8 cellular contexts compared by ENCODE assay signal in the genomic region with DNA sequence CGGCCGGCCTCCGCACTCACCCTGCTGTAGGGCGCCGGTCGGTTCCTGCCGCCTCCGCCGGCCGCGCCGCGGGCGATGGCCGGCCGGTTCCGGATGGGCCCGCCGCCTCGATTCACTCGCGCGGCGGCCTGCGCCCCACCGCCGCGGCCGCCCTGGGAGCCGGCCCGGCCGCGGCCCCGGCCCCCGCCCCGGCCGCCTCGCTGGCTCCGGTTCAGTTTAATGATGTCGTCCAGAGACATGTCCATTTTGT. TPM values are rescaled to one million over a fixed set of nuclear protein-coding genes. Genes with fewer than 3 reads are reported as not detected.
DNase-seq lines count a peak whose midpoint lies in the region; ATAC-seq and TF ChIP-seq lines count a peak whose summit lies in the region.

No MANE protein-coding gene starts in this region.

- H3K36me3 ChIP-seq in H7 (replicated peaks; ENCODE audit: control insufficient read depth, insufficient read depth, low read length) (peaks cover 36% of the 10 kb centered on the region), lower lobe of right lung (peaks cover 69% of the 10 kb centered on the region)

- H3K9me3 ChIP-seq in lower lobe of right lung: no peaks in the 10 kb centered on the region

- H3K27me3 ChIP-seq in H7 (ENCODE audit: control insufficient read depth, insufficient read depth, low read length): no peaks in the 10 kb centered on the region
- no peaks in the 10 kb centered on the region for H3K27me3 ChIP-seq in lower lobe of right lung (ENCODE audit: low read depth)

- peaks cover 27% of the 10 kb centered on the region for H3K4me1 ChIP-seq in lower lobe of right lung

- no peak for TF ChIP-seq CTCF in 22Rv1 (IDR thresholded peaks at IDR 0.05)
- no peak for TF ChIP-seq CTCF in lower lobe of right lung (IDR thresholded peaks at IDR 0.05)

- H3K27ac Mint-ChIP-seq in activated naive CD4-positive, alpha-beta T cell treated with anti-CD3 and anti-CD28 coated beads, Interleukin-2, amount 50 U/mL, for 72 hours: peak overlapping the region; percentile 95 to 99

- DNase-seq in H7: no peak
- DNase-seq in activated naive CD4-positive, alpha-beta T cell treated with anti-CD3 and anti-CD28 coated beads, Interleukin-2, amount 50 U/mL, for 72 hours (ENCODE audit: low spot score in 2 of 2): no peak
- no peak for DNase-seq in lower lobe of right lung
- DNase-seq in SK-N-DZ (ENCODE audit: low spot score): no peak
- no peak for DNase-seq in NCI-H446 treated with DMSO at 0.1 percent for 48 hours (lab: John Stamatoyannopoulos, UW)

- intact Hi-C loops in lower lobe of right lung (cut with DNase I): no loop called here

- H3K9me3 Mint-ChIP-seq in activated naive CD4-positive, alpha-beta T cell treated with anti-CD3 and anti-CD28 coated beads, Interleukin-2, amount 50 U/mL, for 72 hours: no peaks in the 10 kb centered on the region

- ATAC-seq in activated naive CD4-positive, alpha-beta T cell treated with anti-CD3 and anti-CD28 coated beads, Interleukin-2, amount 50 U/mL, for 72 hours: peak; percentile 1 to 3
- ATAC-seq in lower lobe of right lung: no peak
- no peak for ATAC-seq in GM21825 (IDR thresholded peaks at IDR 0.05; ENCODE audit: unreplicated experiment)
- no peak for ATAC-seq in GM18907 (IDR thresholded peaks at IDR 0.05; ENCODE audit: unreplicated experiment)

- H3K4me3 ChIP-seq in H7 (ENCODE audit: insufficient read depth, low read depth, low read length) (peak overlapping the region; percentile 79), lower lobe of right lung (peak overlapping the region; percentile 73)

- peak overlapping the region; percentile 96 for H3K27ac ChIP-seq in 22Rv1
- peak overlapping the region; percentile 85 for H3K27ac ChIP-seq in lower lobe of right lung

- peaks cover 40 to 43% of the 10 kb centered on the region in 2 donors for H3K36me3 Mint-ChIP-seq in activated naive CD4-positive, alpha-beta T cell treated with anti-CD3 and anti-CD28 coated beads, Interleukin-2, amount 50 U/mL, for 72 hours

RNA-seq across cellular contexts. Expression of a gene that starts 0.2 kb away (rescaled TPM):
- total RNA-seq in H7 (2014; rRNA removed; shearing (Covaris generic)): 195 and 271 TPM in 2 replicates
- 100 to 1,000 TPM; 186 TPM for total RNA-seq in activated naive CD4-positive, alpha-beta T cell treated with anti-CD3 and anti-CD28 coated beads, Interleukin-2, amount 50 U/mL, for 72 hours
- 42.7 TPM for total RNA-seq in lower lobe of right lung
- polyA plus RNA-seq in SK-N-DZ (2014; cell fraction: cytosol; rRNA removed): 347 and 360 TPM in 2 replicates
- 122 and 243 TPM in 2 replicates for polyA plus RNA-seq in SK-N-DZ (2014; cell fraction: nucleus; rRNA removed)

RNA-seq across cellular contexts. Expression of a gene that starts 0.3 kb away (rescaled TPM):
- total RNA-seq in H7 (2014; rRNA removed; shearing (Covaris generic)): 269 and 274 TPM in 2 replicates
- 100 to 1,000 TPM; 122 to 154 TPM for total RNA-seq in activated naive CD4-positive, alpha-beta T cell treated with anti-CD3 and anti-CD28 coated beads, Interleukin-2, amount 50 U/mL, for 72 hours
- 81.9 TPM for total RNA-seq in lower lobe of right lung
- polyA plus RNA-seq in SK-N-DZ (2014; cell fraction: cytosol; rRNA removed): 414 and 518 TPM in 2 replicates
- 292 and 327 TPM in 2 replicates for polyA plus RNA-seq in SK-N-DZ (2014; cell fraction: nucleus; rRNA removed)

RNA-seq across cellular contexts. Expression of a gene that starts 10.8 kb away (rescaled TPM):
- 0.85 and 0.94 TPM in 2 replicates for total RNA-seq in H7 (2014; rRNA removed; shearing (Covaris generic))
- total RNA-seq in activated naive CD4-positive, alpha-beta T cell treated with anti-CD3 and anti-CD28 coated beads, Interleukin-2, amount 50 U/mL, for 72 hours: under 1 TPM in 1 of 2 donors, not detected in 1; 0.27 TPM
- total RNA-seq in lower lobe of right lung: 0.71 TPM
- 3.0 and 13.2 TPM in 2 replicates for polyA plus RNA-seq in SK-N-DZ (2014; cell fraction: cytosol; rRNA removed)
- 0.83 and 3.4 TPM in 2 replicates for polyA plus RNA-seq in SK-N-DZ (2014; cell fraction: nucleus; rRNA removed)

RNA-seq across cellular contexts. Expression of a gene that starts 20.0 kb away (rescaled TPM):
- total RNA-seq in H7 (2014; rRNA removed; shearing (Covaris generic)): 21.0 and 37.0 TPM in 2 replicates
- total RNA-seq in activated naive CD4-positive, alpha-beta T cell treated with anti-CD3 and anti-CD28 coated beads, Interleukin-2, amount 50 U/mL, for 72 hours: 10 to 100 TPM; 16.4 to 20.1 TPM
- total RNA-seq in lower lobe of right lung: 39.7 TPM
- 45.0 and 45.3 TPM in 2 replicates for polyA plus RNA-seq in SK-N-DZ (2014; cell fraction: cytosol; rRNA removed)
- 168 and 187 TPM in 2 replicates for polyA plus RNA-seq in SK-N-DZ (2014; cell fraction: nucleus; rRNA removed)

RNA-seq across cellular contexts. Expression of a gene that starts 20.1 kb away (rescaled TPM):
- total RNA-seq in H7 (2014; rRNA removed; shearing (Covaris generic)): 127 and 158 TPM in 2 replicates
- total RNA-seq in activated naive CD4-positive, alpha-beta T cell treated with anti-CD3 and anti-CD28 coated beads, Interleukin-2, amount 50 U/mL, for 72 hours: 100 to 1,000 TPM; 328 to 513 TPM
- 331 TPM for total RNA-seq in lower lobe of right lung
- 156 and 163 TPM in 2 replicates for polyA plus RNA-seq in SK-N-DZ (2014; cell fraction: cytosol; rRNA removed)
- 180 and 182 TPM in 2 replicates for polyA plus RNA-seq in SK-N-DZ (2014; cell fraction: nucleus; rRNA removed)

Comparison
In these comparisons a context has a peak if more than half of its experiments do, and no peak if none do; other contexts are left out.
1. ATAC-seq: peak in activated naive CD4-positive, alpha-beta T cell treated with anti-CD3 and anti-CD28 coated beads, Interleukin-2, amount 50 U/mL, for 72 hours (2 of 2); none in lower lobe of right lung (0 of 2), GM21825 (single experiment) and GM18907 (single experiment).